In the genomic region with DNA sequence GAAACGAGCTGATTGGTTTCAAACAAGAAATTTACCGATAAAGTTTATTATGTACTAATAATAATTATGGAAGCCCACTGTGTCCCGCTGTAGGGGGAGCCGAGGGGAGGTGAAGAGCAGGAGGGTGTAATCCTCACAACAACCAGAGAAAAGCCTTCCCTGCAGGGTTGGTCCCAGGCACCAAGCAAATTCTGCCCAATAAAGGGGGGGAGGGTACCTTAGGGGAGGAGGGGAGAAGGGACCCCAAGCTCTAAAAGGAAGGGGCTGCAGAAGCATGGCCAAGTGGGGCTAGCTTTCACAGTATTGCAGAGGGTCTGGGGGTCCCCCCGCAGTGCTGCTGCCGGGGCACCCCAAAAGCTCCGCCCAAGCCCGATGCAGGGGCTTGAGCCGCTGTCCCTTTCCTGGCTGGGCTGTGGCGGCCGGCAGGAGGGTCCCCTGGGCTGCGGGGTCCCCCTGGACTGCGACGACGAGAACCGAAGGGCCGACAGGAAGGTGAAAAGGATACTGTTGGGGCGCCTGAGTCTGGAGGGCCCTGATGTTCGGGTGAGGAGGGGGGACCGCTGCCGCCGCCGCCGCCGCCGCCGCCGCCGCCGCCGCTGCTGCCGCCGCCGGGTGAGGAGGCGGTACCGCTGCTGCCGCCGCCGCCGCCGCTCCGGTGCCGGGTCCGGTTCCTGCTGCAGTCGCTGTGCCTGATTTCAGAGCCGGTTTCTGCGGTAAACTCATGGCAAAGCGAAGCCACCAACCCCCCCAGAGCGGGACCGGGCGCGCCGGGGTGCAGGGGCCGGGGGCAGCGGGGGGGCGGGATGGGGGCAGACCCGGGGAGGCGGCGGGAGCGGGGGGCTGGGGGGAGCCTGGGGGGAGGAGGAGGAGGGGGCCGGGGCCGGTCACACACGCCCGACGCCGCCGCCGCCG, we compare ENCODE assay signal across 7 cellular contexts. TPM values are rescaled to one million over a fixed set of nuclear protein-coding genes. Genes with fewer than 3 reads are reported as not detected.
DNase-seq lines count a peak whose midpoint lies in the region; ATAC-seq and TF ChIP-seq lines count a peak whose summit lies in the region.

No MANE protein-coding gene starts in this region.

- H3K36me3 ChIP-seq in Peyer's patch = no peaks in the 10 kb centered on the region
- H3K36me3 ChIP-seq in prostate gland = no peaks in the 10 kb centered on the region

- H3K4me1 ChIP-seq in Peyer's patch (peaks cover 0 to 14% (median 0%) of the 10 kb centered on the region in 4 donors), prostate gland (replicated peaks) (no peaks in the 10 kb centered on the region)

- H3K4me3 ChIP-seq in Peyer's patch (peak overlapping the region; percentile 53 to 95 (median 77)), prostate gland (peak overlapping the region; percentile 66 to 79)

- H3K27me3 ChIP-seq in Peyer's patch (no peaks in the 10 kb centered on the region), prostate gland (replicated peaks; ENCODE audit: insufficient read depth) (no peaks in the 10 kb centered on the region)

- TF ChIP-seq CTCF in Peyer's patch (IDR thresholded peaks at IDR 0.05) (no peak), prostate gland (IDR thresholded peaks at IDR 0.05) (no peak)

- TF ChIP-seq POLR2A in GM18505 (IDR thresholded peaks at IDR 0.05; ENCODE audit: borderline replicate concordance, extremely low read depth, insufficient read depth, insufficient read length) = no peak
- peak in 1 of 2 donors; percentile 3 for TF ChIP-seq POLR2A in Peyer's patch (IDR thresholded peaks at IDR 0.05)
- TF ChIP-seq POLR2A in prostate gland (IDR thresholded peaks at IDR 0.05) = no peak

- H3K27ac ChIP-seq in Peyer's patch (peak overlapping the region; percentile 85 to 93 (median 91)), prostate gland (peak overlapping the region; percentile 79 to 82)

- no peaks in the 10 kb centered on the region for H3K9me3 ChIP-seq in Peyer's patch
- no peaks in the 10 kb centered on the region for H3K9me3 ChIP-seq in prostate gland

- peak; percentile 29 to 73 (median 64) for DNase-seq in Peyer's patch
- DNase-seq in activated naive CD4-positive, alpha-beta T cell treated with anti-CD3 and anti-CD28 coated beads, Interleukin-2, amount 50 U/mL, for 16 hours = peak; percentile 51
- peak; percentile 54 for DNase-seq in left ventricle myocardium superior
- DNase-seq in prostate gland (ENCODE audit: low spot score) = peak; percentile 11
- DNase-seq in epidermal melanocyte (ENCODE audit: insufficient read length, low spot score) = no peak

- intact Hi-C loops in left ventricle myocardium superior (cut with micrococcal nuclease) (no loop called here), prostate gland (cut with DNase I) (loop anchor here (5.0 kb wide), 1 partner anchor 389 kb away; a partner anchor contains a TSS)

- ATAC-seq in GM18505 (IDR thresholded peaks at IDR 0.05; ENCODE audit: unreplicated experiment) (peak; percentile 12), HG02943 (IDR thresholded peaks at IDR 0.05; ENCODE audit: low read depth, unreplicated experiment) (peak; percentile 10), left ventricle myocardium superior (no peak)

- WGBS in prostate gland = under 1% methylated on average over 24 of the region's 69 CpGs

RNA-seq across cellular contexts. Expression of a gene that starts 0.8 kb away (rescaled TPM):
- 100 to 1,000 TPM in 1 of 4 donors, 10 to 100 TPM in 3; 56.6 to 131 (median 70.8) TPM for total RNA-seq in Peyer's patch
- total RNA-seq in left ventricle myocardium superior = 28.8 TPM
- total RNA-seq in prostate gland = 10 to 100 TPM; 28.3 to 81.1 TPM
